Comparison of ENCODE assay signal across 9 cellular contexts in genomic region chr19:45515081-45515624, GRCh38. TPM values are rescaled to one million over a fixed set of nuclear protein-coding genes. Genes with fewer than 3 reads are reported as not detected.
DNase-seq lines count a peak whose midpoint lies in the region; ATAC-seq, FAIRE-seq and TF ChIP-seq lines count a peak whose summit lies in the region.
"Had no signal": no experiment of that assay in that cellular context is flagged by ENCODE, and none has a peak within 500 bp of the region (broad histone marks: within the 10 kb centered on the region; RNA-seq: fewer than 3 reads in every experiment).

No MANE protein-coding gene starts in this region.

- CTCF ChIA-PET in H1 (lab: Charles Lee; ENCODE audit: partially characterized antibody), result interaction anchor here (0.9 to 2.4 kb wide), 10 partner anchors 12 to 166 kb away, joined by 3 to 10 read pairs (median 4); no protein-coding TSS in a partner anchor

- POLR2A ChIA-PET in H1 (lab: Charles Lee; ENCODE audit: partially characterized antibody), result interaction anchor here (1.0 to 2.0 kb wide), 4 partner anchors 14 to 155 kb away, joined by 3 to 8 read pairs (median 5); no protein-coding TSS in a partner anchor

- TF ChIP-seq CTCF in GM12865 (IDR thresholded peaks at IDR 0.05; ENCODE audit: insufficient read depth, low read depth, low read length, missing control alignments) (no peak), H1 (IDR thresholded peaks at IDR 0.05; ENCODE audit: control extremely low read depth in 1 of 3, insufficient read depth in 1 of 3, low read depth in 1 of 3, low read length in 3 of 3) (no peak)

- peak; percentile 76 for DNase-seq in GM12865 (ENCODE audit: low read depth)
- peak; percentile 47 for DNase-seq in OCI-M2 (lab: John Stamatoyannopoulos, UW; ENCODE audit: unreplicated experiment)
- DNase-seq in H1 (ENCODE audit: low read depth in 1 of 2, low spot score in 2 of 2), result no peak
- DNase-seq in NCI-H2227 (lab: John Stamatoyannopoulos, UW; ENCODE audit: unreplicated experiment), result no peak
- no peak for DNase-seq in stimulated activated CD4-positive, alpha-beta T cell treated with anti-CD3 and anti-CD28 coated beads, Interleukin-1b, Interleukin-23, amount 100 ng/mL, for 48 hours
- DNase-seq in SJCRH30, result no peak

- peaks cover 30% of the 10 kb centered on the region for H3K79me1 ChIP-seq in H1 (ENCODE audit: low read depth, low read length)

- H3K9ac ChIP-seq in H1 (replicated peaks in 1 of 4; ENCODE audit: extremely low read depth in 1 of 4, low read depth in 3 of 4, low read length in 3 of 4) (no peak overlapping the region), rectal smooth muscle tissue (ENCODE audit: low read length) (no peak overlapping the region)

- H2BK20ac ChIP-seq in H1 (ENCODE audit: low read length), result no peak overlapping the region

- H3K23me2 ChIP-seq in H1 (ENCODE audit: low read depth, low read length), result no peaks in the 10 kb centered on the region

- peaks cover 18 to 37% of the 10 kb centered on the region in 2 experiments for H4K20me1 ChIP-seq in H1 (replicated peaks in 1 of 2; ENCODE audit: control insufficient read depth in 1 of 2, insufficient read depth in 2 of 2, low read length in 2 of 2)

- no peak overlapping the region for H2BK120ac ChIP-seq in H1 (replicated peaks; ENCODE audit: low read depth, low read length)

- H2AFZ ChIP-seq in H1 (ENCODE audit: low read length), result no peak overlapping the region

- no peak for FAIRE-seq in H1 (lab: Jason Lieb, UNC)
- FAIRE-seq: islet of Langerhans had no signal

- no peak overlapping the region for H3K18ac ChIP-seq in H1 (ENCODE audit: extremely low read depth, low read length)

- no peak overlapping the region for H2AK5ac ChIP-seq in H1 (ENCODE audit: low read depth, low read length)

- TF ChIP-seq RAD21 in H1 (IDR thresholded peaks at IDR 0.05 in 1 of 2, conservative IDR thresholded peaks at IDR 0.05 in 1 of 2; ENCODE audit: low read depth in 2 of 2, low read length in 2 of 2), result no peak

- H3K4me2 ChIP-seq in H1 (ENCODE audit: insufficient read depth in 1 of 2, low read depth in 2 of 2, low read length in 2 of 2), result no peak overlapping the region

- no peak overlapping the region for H3K4me3 ChIP-seq in GM12865 (ENCODE audit: low read depth, low read length)
- H3K4me3 ChIP-seq in H1 (ENCODE audit: extremely low read depth in 1 of 4, insufficient read depth in 2 of 4, low read depth in 3 of 4, low read length in 4 of 4), result no peak overlapping the region
- H3K4me3 ChIP-seq in rectal smooth muscle tissue (ENCODE audit: low read length), result no peak overlapping the region
- H3K4me3 ChIP-seq in SJCRH30, result no peak overlapping the region

- H3K4ac ChIP-seq in H1 (replicated peaks; ENCODE audit: insufficient read length, low read depth, low read length), result no peak overlapping the region

- 93% methylated on average over 10 of the region's 10 CpGs; no CpG with 5 or more reads in 1 of the 2 experiments for WGBS in H1 (ENCODE audit: extremely low coverage in 1 of 2, insufficient coverage in 1 of 2, insufficient read length in 1 of 2, insufficient replicate concordance in 2 of 2, low coverage in 1 of 2, low lambda C conversion rate in 2 of 2, missing lambda C conversion rate in 1 of 2), 2 experiments

- H3K79me2 ChIP-seq in H1 (ENCODE audit: control insufficient read depth in 1 of 2, insufficient read depth in 2 of 2, low read length in 2 of 2), result peaks cover 24 to 62% of the 10 kb centered on the region in 2 experiments

- H3K36me3 ChIP-seq in H1 (ENCODE audit: control insufficient read depth in 2 of 4, insufficient read depth in 4 of 4, low read length in 3 of 4), result peaks cover 3 to 24% (median 11%) of the 10 kb centered on the region in 4 experiments
- peaks cover 9% of the 10 kb centered on the region for H3K36me3 ChIP-seq in rectal smooth muscle tissue (ENCODE audit: control insufficient read depth, insufficient read depth, low read length)
- H3K36me3 ChIP-seq in SJCRH30, result peaks cover 15% of the 10 kb centered on the region

- H2BK15ac ChIP-seq in H1 (ENCODE audit: low read length), result no peak overlapping the region

- no peak overlapping the region for H3K14ac ChIP-seq in H1 (ENCODE audit: insufficient read length)

- no peak overlapping the region for H3K56ac ChIP-seq in H1 (replicated peaks; ENCODE audit: insufficient read length, low read depth, low read length)

- no peaks in the 10 kb centered on the region for H3K4me1 ChIP-seq in H1 (replicated peaks in 1 of 4; ENCODE audit: control insufficient read depth in 3 of 4, insufficient read depth in 4 of 4, low read length in 3 of 4)
- peaks cover 12% of the 10 kb centered on the region for H3K4me1 ChIP-seq in rectal smooth muscle tissue (ENCODE audit: control insufficient read depth, insufficient read depth, low read length)
- no peaks in the 10 kb centered on the region for H3K4me1 ChIP-seq in SJCRH30

- no peak overlapping the region for H4K8ac ChIP-seq in H1 (ENCODE audit: extremely low read depth, insufficient read depth, low read length)

- H3K27ac ChIP-seq in H1 (ENCODE audit: low read depth, low read length) (no peak overlapping the region), rectal smooth muscle tissue (ENCODE audit: low read depth, low read length) (peak overlapping the region; percentile 41), SJCRH30 (no peak overlapping the region)

- no peak for ATAC-seq in HG02938 (IDR thresholded peaks at IDR 0.05; ENCODE audit: unreplicated experiment)

- no peaks in the 10 kb centered on the region for H3K27me3 ChIP-seq in H1 (replicated peaks in 1 of 4; ENCODE audit: control insufficient read depth in 3 of 4, extremely low read depth in 1 of 4, insufficient read depth in 3 of 4, low read length in 3 of 4)
- H3K27me3 ChIP-seq in rectal smooth muscle tissue (ENCODE audit: control insufficient read depth, insufficient read depth, low read length), result no peaks in the 10 kb centered on the region
- H3K27me3 ChIP-seq in SJCRH30, result no peaks in the 10 kb centered on the region

- no peak for TF ChIP-seq EP300 in H1 (IDR thresholded peaks at IDR 0.05; ENCODE audit: borderline replicate concordance in 1 of 2, low read depth in 2 of 2, low read length in 2 of 2)

- no peak overlapping the region for H4K91ac ChIP-seq in H1 (replicated peaks; ENCODE audit: insufficient read length, low read length)

- no peak overlapping the region for H3K23ac ChIP-seq in H1 (ENCODE audit: insufficient read length)

- H3K9me3 ChIP-seq in H1 (ENCODE audit: insufficient read depth in 2 of 2, low read depth in 1 of 2, low read length in 1 of 2), result no peaks in the 10 kb centered on the region
- H3K9me3 ChIP-seq in SJCRH30 (replicated peaks), result no peaks in the 10 kb centered on the region

- H4K5ac ChIP-seq in H1 (ENCODE audit: insufficient read length, low read depth, low read length), result no peak overlapping the region

- H2BK12ac ChIP-seq in H1 (ENCODE audit: low read depth, low read length), result no peak overlapping the region

- no peak for TF ChIP-seq POLR2A in H1 (IDR thresholded peaks at IDR 0.05; ENCODE audit: control extremely low read depth in 1 of 2, low read depth in 2 of 2, low read length in 2 of 2)

- H2BK5ac ChIP-seq in H1 (ENCODE audit: low read depth, low read length), result no peak overlapping the region

RNA-seq across cellular contexts. Expression of gene VASP, which starts 7.9 kb away (rescaled TPM):
- total RNA-seq in H1 (2021; fragmentation: NEBNext Ultra II Directional; extraction: Animal tissue kit (Norgen Biotek cat#: 25700)), result 135 and 138 TPM in 2 replicates
- 89.7 and 163 TPM in 2 replicates for polyA plus RNA-seq in H1 (2011; rRNA removed)
- polyA plus RNA-seq in H1 (2011; cell fraction: cytosol; rRNA removed), result 92.0 TPM
- 116 TPM for polyA plus RNA-seq in H1 (2011; cell fraction: nucleus; rRNA removed)
- 79.3 to 101 TPM (median 84.8 TPM) in 4 replicates for polyA plus RNA-seq in H1 (2012, experiment 1 of 2)
- polyA plus RNA-seq in H1 (2012, experiment 2 of 2), result 110 TPM
- polyA plus RNA-seq in H1 (2013, experiment 1 of 2), result 108 TPM
- polyA plus RNA-seq in H1 (2013, experiment 2 of 2), result 104 TPM
- polyA minus RNA-seq in H1 (2011; rRNA and poly(A)+ RNA removed), result 46.1 and 52.4 TPM in 2 replicates
- 83.1 TPM for polyA minus RNA-seq in H1 (2011; cell fraction: cytosol; rRNA and poly(A)+ RNA removed)
- polyA minus RNA-seq in H1 (2011; cell fraction: nucleus; rRNA and poly(A)+ RNA removed), result 102 TPM
- 43.8 and 48.8 TPM in 2 replicates for total RNA-seq in SJCRH30 (2014; rRNA removed; shearing (Covaris generic))

RNA-seq across cellular contexts. Expression of gene PPM1N, which starts 16.9 kb away (rescaled TPM):
- total RNA-seq in H1 (2021; fragmentation: NEBNext Ultra II Directional; extraction: Animal tissue kit (Norgen Biotek cat#: 25700)), result 11.0 and 12.2 TPM in 2 replicates
- 14.4 and 17.5 TPM in 2 replicates for polyA plus RNA-seq in H1 (2011; rRNA removed)
- polyA plus RNA-seq in H1 (2011; cell fraction: cytosol; rRNA removed), result 20.7 TPM
- 17.1 TPM for polyA plus RNA-seq in H1 (2011; cell fraction: nucleus; rRNA removed)
- 12.0 to 16.7 TPM (median 14.4 TPM) in 4 replicates for polyA plus RNA-seq in H1 (2012, experiment 1 of 2)
- polyA plus RNA-seq in H1 (2012, experiment 2 of 2), result 13.0 TPM
- 35.8 TPM for polyA plus RNA-seq in H1 (2013, experiment 1 of 2)
- polyA plus RNA-seq in H1 (2013, experiment 2 of 2), result 34.9 TPM
- 2.3 and 4.2 TPM in 2 replicates for polyA minus RNA-seq in H1 (2011; rRNA and poly(A)+ RNA removed)
- 4.3 TPM for polyA minus RNA-seq in H1 (2011; cell fraction: cytosol; rRNA and poly(A)+ RNA removed)
- 5.6 TPM for polyA minus RNA-seq in H1 (2011; cell fraction: nucleus; rRNA and poly(A)+ RNA removed)
- total RNA-seq in SJCRH30 (2014; rRNA removed; shearing (Covaris generic)), result 1.0 and 1.4 TPM in 2 replicates

RNA-seq across cellular contexts. Expression of gene RTN2, which starts 18.3 kb away (rescaled TPM):
- total RNA-seq in H1 (2021; fragmentation: NEBNext Ultra II Directional; extraction: Animal tissue kit (Norgen Biotek cat#: 25700)), result 21.1 and 21.6 TPM in 2 replicates
- 21.0 and 33.5 TPM in 2 replicates for polyA plus RNA-seq in H1 (2011; rRNA removed)
- polyA plus RNA-seq in H1 (2011; cell fraction: cytosol; rRNA removed), result 19.9 TPM
- polyA plus RNA-seq in H1 (2011; cell fraction: nucleus; rRNA removed), result 19.7 TPM
- polyA plus RNA-seq in H1 (2012, experiment 1 of 2), result 19.1 to 26.5 TPM (median 23.9 TPM) in 4 replicates
- 24.8 TPM for polyA plus RNA-seq in H1 (2012, experiment 2 of 2)
- polyA plus RNA-seq in H1 (2013, experiment 1 of 2), result 32.6 TPM
- 36.9 TPM for polyA plus RNA-seq in H1 (2013, experiment 2 of 2)
- polyA minus RNA-seq in H1 (2011; rRNA and poly(A)+ RNA removed), result 9.5 and 14.4 TPM in 2 replicates
- polyA minus RNA-seq in H1 (2011; cell fraction: cytosol; rRNA and poly(A)+ RNA removed), result 8.3 TPM
- polyA minus RNA-seq in H1 (2011; cell fraction: nucleus; rRNA and poly(A)+ RNA removed), result 9.9 TPM
- total RNA-seq in SJCRH30 (2014; rRNA removed; shearing (Covaris generic)), result 29.3 and 30.9 TPM in 2 replicates

RNA-seq across cellular contexts. Expression of gene FOSB, which starts 47.4 kb away (rescaled TPM):
- 1.3 and 2.7 TPM in 2 replicates for total RNA-seq in H1 (2021; fragmentation: NEBNext Ultra II Directional; extraction: Animal tissue kit (Norgen Biotek cat#: 25700))
- polyA plus RNA-seq in H1 (2011; rRNA removed), result 0.44 and 1.2 TPM in 2 replicates
- 0.32 TPM for polyA plus RNA-seq in H1 (2011; cell fraction: cytosol; rRNA removed)
- 5.2 TPM for polyA plus RNA-seq in H1 (2011; cell fraction: nucleus; rRNA removed)
- 1.1 to 4.3 TPM (median 2.6 TPM) in 4 replicates for polyA plus RNA-seq in H1 (2012, experiment 1 of 2)
- polyA plus RNA-seq in H1 (2012, experiment 2 of 2), result 2.4 TPM
- 0.85 TPM for polyA plus RNA-seq in H1 (2013, experiment 1 of 2)
- polyA plus RNA-seq in H1 (2013, experiment 2 of 2), result 0.79 TPM
- polyA minus RNA-seq in H1 (2011; rRNA and poly(A)+ RNA removed), result 2.8 and 6.9 TPM in 2 replicates
- 1.5 TPM for polyA minus RNA-seq in H1 (2011; cell fraction: cytosol; rRNA and poly(A)+ RNA removed)
- polyA minus RNA-seq in H1 (2011; cell fraction: nucleus; rRNA and poly(A)+ RNA removed), result 39.4 TPM
- total RNA-seq in SJCRH30 (2014; rRNA removed; shearing (Covaris generic)), result 0.35 and 0.40 TPM in 2 replicates

Comparison
In these comparisons a context has a peak if more than half of its experiments do, and no peak if none do; other contexts are left out.
1. DNase-seq: peak in GM12865 (single experiment) and OCI-M2 (single experiment); none in H1 (0 of 2), NCI-H2227 (single experiment), stimulated activated CD4-positive, alpha-beta T cell treated with anti-CD3 and anti-CD28 coated beads, Interleukin-1b, Interleukin-23, amount 100 ng/mL, for 48 hours (single experiment) and SJCRH30 (0 of 2).